Comparison of ENCODE assay signal across 10 cellular contexts in the genomic region with DNA sequence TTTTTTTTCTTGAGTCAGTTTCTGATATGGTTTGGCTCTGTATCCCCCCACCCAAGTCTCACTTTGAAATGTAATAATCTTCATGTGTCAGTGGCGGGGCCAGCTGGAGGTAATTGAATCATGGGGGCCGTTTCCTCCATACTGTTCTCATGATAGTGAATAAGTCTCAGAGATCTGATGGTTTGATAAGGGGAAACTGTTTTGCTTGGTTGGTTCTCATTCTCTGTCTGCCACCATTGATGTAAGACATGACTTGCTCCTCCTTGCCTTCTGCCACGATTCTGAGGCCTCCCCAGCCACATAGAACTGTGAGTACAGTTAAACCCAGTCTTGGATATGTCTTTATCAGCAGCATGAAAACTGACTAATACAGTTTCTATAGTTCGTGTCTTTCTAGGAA. TPM values are rescaled to one million over a fixed set of nuclear protein-coding genes. Genes with fewer than 3 reads are reported as not detected.
A peak's percentile ranks its signal among the peaks of the same experiment; 100 is the strongest.
DNase-seq lines count a peak whose midpoint lies in the region; ATAC-seq, FAIRE-seq and TF ChIP-seq lines count a peak whose summit lies in the region.
"Had no signal": no experiment of that assay in that cellular context is flagged by ENCODE, and none has a peak within 500 bp of the region (broad histone marks: within the 10 kb centered on the region; RNA-seq: fewer than 3 reads in every experiment).

No MANE protein-coding gene starts in this region.

- WGBS in gastroesophageal sphincter (ENCODE audit: low coverage in 1 of 2), 2 donors, result 63 to 75% methylated on average over 1 to 3 of the region's 4 CpGs

- peaks cover 35% of the 10 kb centered on the region for H3K4me1 Mint-ChIP-seq in mesothelial cell of epicardium

- no peak for TF ChIP-seq POLR2A in gastroesophageal sphincter (IDR thresholded peaks at IDR 0.05)

- peak; percentile 77 for DNase-seq in stimulated activated naive CD4-positive, alpha-beta T cell treated with Interleukin-2 at 50 U/mL for 16 hours (lab: John Stamatoyannopoulos, UW)
- DNase-seq in stimulated activated naive CD4-positive, alpha-beta T cell (lab: John Stamatoyannopoulos, UW), result no peak
- DNase-seq in activated CD8-positive, alpha-beta memory T cell treated with anti-CD3 and anti-CD28 coated beads, Interleukin-2, amount 50 U/mL, for 4 hours, result peak; percentile 64
- DNase-seq in mesothelial cell of epicardium (ENCODE audit: low spot score in 2 of 2, unreplicated experiment in 2 of 2), result no peak
- DNase-seq in midbrain (lab: John Stamatoyannopoulos, UW), result no peak
- DNase-seq in HTR-8/SVneo (ENCODE audit: insufficient read length, low spot score), result no peak
- no peak for DNase-seq in cerebellar nuclear complex (lab: John Stamatoyannopoulos, UW)
- DNase-seq: brain microvascular endothelial cell, NCI-H774 had no signal

- no peak for TF ChIP-seq CTCF in mesothelial cell of epicardium (IDR thresholded peaks at IDR 0.05; ENCODE audit: unreplicated experiment)
- no peak for TF ChIP-seq CTCF in gastroesophageal sphincter (IDR thresholded peaks at IDR 0.05)

- no peak overlapping the region for H3K27ac ChIP-seq in gastroesophageal sphincter
- H3K27ac ChIP-seq: brain microvascular endothelial cell had no signal

- no peaks in the 10 kb centered on the region for H3K27me3 Mint-ChIP-seq in mesothelial cell of epicardium (ENCODE audit: low read depth)

- H3K36me3 Mint-ChIP-seq in mesothelial cell of epicardium, result no peaks in the 10 kb centered on the region

- no peak overlapping the region for H3K4me3 Mint-ChIP-seq in mesothelial cell of epicardium

- no peaks in the 10 kb centered on the region for H3K36me3 ChIP-seq in gastroesophageal sphincter
- H3K36me3 ChIP-seq: brain microvascular endothelial cell had no signal

- H3K4me1 ChIP-seq in gastroesophageal sphincter, result peaks cover 6 to 68% (median 8%) of the 10 kb centered on the region in 3 donors

- no peaks in the 10 kb centered on the region for H3K27me3 ChIP-seq in gastroesophageal sphincter
- H3K27me3 ChIP-seq: brain microvascular endothelial cell had no signal

- peak overlapping the region; percentile 53 for H3K27ac Mint-ChIP-seq in mesothelial cell of epicardium

- TF ChIP-seq EP300 in gastroesophageal sphincter (IDR thresholded peaks at IDR 0.05), result no peak

- no peak for FAIRE-seq in HTR-8/SVneo (lab: Jason Lieb, UNC)

- H3K9me3 Mint-ChIP-seq in mesothelial cell of epicardium, result no peaks in the 10 kb centered on the region

- H3K9me3 ChIP-seq in gastroesophageal sphincter, result no peaks in the 10 kb centered on the region

- no peak overlapping the region for H3K4me3 ChIP-seq in gastroesophageal sphincter

- ATAC-seq in gastroesophageal sphincter, result no peak

RNA-seq across cellular contexts. Expression of gene WNK1, which starts 42.9 kb away (rescaled TPM):
- 131 to 150 TPM (median 146 TPM) in 3 replicates for total RNA-seq in mesothelial cell of epicardium
- 100 to 1,000 TPM; 109 to 245 (median 135) TPM for total RNA-seq in gastroesophageal sphincter

Comparison
In these comparisons a context has a peak if more than half of its experiments do, and no peak if none do; other contexts are left out.
1. DNase-seq: peak in stimulated activated naive CD4-positive, alpha-beta T cell treated with Interleukin-2 at 50 U/mL for 16 hours (single experiment) and activated CD8-positive, alpha-beta memory T cell treated with anti-CD3 and anti-CD28 coated beads, Interleukin-2, amount 50 U/mL, for 4 hours (single experiment); none in stimulated activated naive CD4-positive, alpha-beta T cell (0 of 6), mesothelial cell of epicardium (0 of 2), midbrain (single experiment), HTR-8/SVneo (single experiment) and cerebellar nuclear complex (0 of 2).